In genomic region chr7:106568680-106569499, GRCh38 we compare ENCODE assay signal across 8 cellular contexts.
A peak's percentile ranks its signal among the peaks of the same experiment; 100 is the strongest.
DNase-seq lines count a peak whose midpoint lies in the region; ATAC-seq and TF ChIP-seq lines count a peak whose summit lies in the region.

No MANE protein-coding gene starts in this region.

- H3K4me3 Mint-ChIP-seq in endothelial cell (ENCODE audit: unreplicated experiment), result no peak overlapping the region
- no peak overlapping the region for H3K4me3 Mint-ChIP-seq in activated CD4-positive, alpha-beta T cell treated with anti-CD3 and anti-CD28 coated beads, Interleukin-2, amount 10 ng/mL, durations not matched to agents 24 days and 14 days

- H3K4me1 ChIP-seq in right atrium auricular region, result no peaks in the 10 kb centered on the region

- peak overlapping the region; percentile 48 for H3K27ac Mint-ChIP-seq in endothelial cell (ENCODE audit: unreplicated experiment)
- no peak overlapping the region for H3K27ac Mint-ChIP-seq in activated CD4-positive, alpha-beta T cell treated with anti-CD3 and anti-CD28 coated beads, Interleukin-2, amount 10 ng/mL, durations not matched to agents 24 days and 14 days

- H3K27ac ChIP-seq in right atrium auricular region, result no peak overlapping the region

- DNase-seq in left cardiac atrium (no peak), right atrium auricular region (ENCODE audit: low spot score) (no peak), NCI-H82 treated with DMSO at 0.1 percent for 48 hours (lab: John Stamatoyannopoulos, UW; ENCODE audit: unreplicated experiment) (peak; percentile 87), endothelial cell (ENCODE audit: low spot score) (no peak), renal cortical epithelial cell (ENCODE audit: low read depth) (peak; percentile 98)
- no peak for DNase-seq in activated CD4-positive, alpha-beta T cell treated with anti-CD3 and anti-CD28 coated beads, Interleukin-2, amount 10 ng/mL, durations not matched to agents 24 days and 14 days

- H3K36me3 Mint-ChIP-seq in endothelial cell (ENCODE audit: low read depth, unreplicated experiment), result peaks cover 4% of the 10 kb centered on the region
- no peaks in the 10 kb centered on the region for H3K36me3 Mint-ChIP-seq in activated CD4-positive, alpha-beta T cell treated with anti-CD3 and anti-CD28 coated beads, Interleukin-2, amount 10 ng/mL, durations not matched to agents 24 days and 14 days (ENCODE audit: low read depth)

- intact Hi-C loops in left cardiac atrium (cut with DNase I), result no loop called here
- intact Hi-C loops in activated CD4-positive, alpha-beta T cell treated with anti-CD3 and anti-CD28 coated beads, Interleukin-2, amount 10 ng/mL, durations not matched to agents 24 days and 14 days (cut with micrococcal nuclease), result no loop called here

- H3K9me3 Mint-ChIP-seq in endothelial cell (ENCODE audit: unreplicated experiment), result no peaks in the 10 kb centered on the region
- H3K9me3 Mint-ChIP-seq in activated CD4-positive, alpha-beta T cell treated with anti-CD3 and anti-CD28 coated beads, Interleukin-2, amount 10 ng/mL, durations not matched to agents 24 days and 14 days, result peaks cover 7% of the 10 kb centered on the region

- TF ChIP-seq CTCF in right atrium auricular region (IDR thresholded peaks at IDR 0.05) (no peak), endothelial cell (IDR thresholded peaks at IDR 0.05; ENCODE audit: unreplicated experiment) (no peak)

- H3K27me3 Mint-ChIP-seq in endothelial cell (ENCODE audit: unreplicated experiment), result peaks cover 3% of the 10 kb centered on the region
- H3K27me3 Mint-ChIP-seq in activated CD4-positive, alpha-beta T cell treated with anti-CD3 and anti-CD28 coated beads, Interleukin-2, amount 10 ng/mL, durations not matched to agents 24 days and 14 days, result no peaks in the 10 kb centered on the region

- peak; percentile 47 to 72 for ATAC-seq in left cardiac atrium
- no peak for ATAC-seq in GM19035 (IDR thresholded peaks at IDR 0.05; ENCODE audit: unreplicated experiment)
- no peak for ATAC-seq in HG03108 (IDR thresholded peaks at IDR 0.05; ENCODE audit: unreplicated experiment)

- no peaks in the 10 kb centered on the region for H3K36me3 ChIP-seq in right atrium auricular region

- no peak overlapping the region for H3K4me3 ChIP-seq in right atrium auricular region

- no peaks in the 10 kb centered on the region for H3K27me3 ChIP-seq in right atrium auricular region

- no peaks in the 10 kb centered on the region for H3K9me3 ChIP-seq in right atrium auricular region

- H3K4me1 Mint-ChIP-seq in endothelial cell (ENCODE audit: unreplicated experiment), result peaks cover 10% of the 10 kb centered on the region
- peaks cover 4% of the 10 kb centered on the region for H3K4me1 Mint-ChIP-seq in activated CD4-positive, alpha-beta T cell treated with anti-CD3 and anti-CD28 coated beads, Interleukin-2, amount 10 ng/mL, durations not matched to agents 24 days and 14 days

Comparison
In these comparisons a context has a peak if more than half of its experiments do, and no peak if none do; other contexts are left out.
1. ATAC-seq: peak in left cardiac atrium (2 of 2); none in GM19035 (single experiment) and HG03108 (single experiment).
2. DNase-seq: peak in NCI-H82 treated with DMSO at 0.1 percent for 48 hours (single experiment) and renal cortical epithelial cell (single experiment); none in left cardiac atrium (single experiment), right atrium auricular region (single experiment), endothelial cell (single experiment) and activated CD4-positive, alpha-beta T cell treated with anti-CD3 and anti-CD28 coated beads, Interleukin-2, amount 10 ng/mL, durations not matched to agents 24 days and 14 days (single experiment).